ENCODE assay signal across 22 cellular contexts in genomic region chr1:60052634-60053033, GRCh38. TPM values are rescaled to one million over a fixed set of nuclear protein-coding genes. Genes with fewer than 3 reads are reported as not detected.
DNase-seq lines count a peak whose midpoint lies in the region; ATAC-seq and TF ChIP-seq lines count a peak whose summit lies in the region.
"Had no signal": no experiment of that assay in that cellular context is flagged by ENCODE, and none has a peak within 500 bp of the region (broad histone marks: within the 10 kb centered on the region; RNA-seq: fewer than 3 reads in every experiment).

No MANE protein-coding gene starts in this region.

- no peaks in the 10 kb centered on the region for H3K27me3 ChIP-seq in MM.1S (replicated peaks; ENCODE audit: insufficient read depth, low read length)
- H3K27me3 ChIP-seq: BLaER1 treated with 17β-estradiol and CSF1 and Interleukin-3, amounts not matched to agents 10 nM and 100 nM; SJCRH30 had no signal

- no peaks in the 10 kb centered on the region for H3K9me3 ChIP-seq in MM.1S (replicated peaks; ENCODE audit: insufficient read depth, low read length)

- H3K36me3 ChIP-seq in MM.1S (replicated peaks; ENCODE audit: insufficient read depth, low read length) = no peaks in the 10 kb centered on the region
- H3K36me3 ChIP-seq: BLaER1 treated with 17β-estradiol and CSF1 and Interleukin-3, amounts not matched to agents 10 nM and 100 nM; SJCRH30 had no signal

- H3K4me1 ChIP-seq in MM.1S (ENCODE audit: low read length) = no peaks in the 10 kb centered on the region
- H3K4me1 ChIP-seq: SJCRH30 had no signal

- no peak overlapping the region for H3K4me2 ChIP-seq in MM.1S (ENCODE audit: low read depth, low read length)
- H3K4me2 ChIP-seq: BLaER1 treated with 17β-estradiol and CSF1 and Interleukin-3, amounts not matched to agents 10 nM and 100 nM had no signal

- H3K27ac ChIP-seq in MM.1S (ENCODE audit: low read length) = no peak overlapping the region
- H3K27ac ChIP-seq: BLaER1 treated with 17β-estradiol and CSF1 and Interleukin-3, amounts not matched to agents 10 nM and 100 nM; HL-60; SJCRH30 had no signal

- no peaks in the 10 kb centered on the region for H3K9me2 ChIP-seq in MM.1S (replicated peaks; ENCODE audit: insufficient read depth, low read length)

- H4K20me1 ChIP-seq in MM.1S (ENCODE audit: insufficient read depth, low read length) = no peaks in the 10 kb centered on the region
- H4K20me1 ChIP-seq: BLaER1 treated with 17β-estradiol and CSF1 and Interleukin-3, amounts not matched to agents 10 nM and 100 nM had no signal

- no peak overlapping the region for H3K4me3 ChIP-seq in MM.1S (ENCODE audit: low read length)
- H3K4me3 ChIP-seq: BLaER1 treated with 17β-estradiol and CSF1 and Interleukin-3, amounts not matched to agents 10 nM and 100 nM; SJCRH30 had no signal

- H3K9ac ChIP-seq in MM.1S (ENCODE audit: low read length) = no peak overlapping the region
- H3K9ac ChIP-seq: BLaER1 treated with 17β-estradiol and CSF1 and Interleukin-3, amounts not matched to agents 10 nM and 100 nM had no signal

- H2AFZ ChIP-seq in MM.1S (ENCODE audit: low read length) = no peak overlapping the region

- no peak for ATAC-seq in left lobe of liver
- ATAC-seq: CD8-positive, alpha-beta T cell had no signal

- DNase-seq in Ammon's horn (ENCODE audit: low spot score) (peak; percentile 55), DMS 273 treated with DMSO at 0.1 percent for 48 hours (lab: John Stamatoyannopoulos, UW) (peak; percentile 99), NCI-H69 (lab: John Stamatoyannopoulos, UW) (peak; percentile 65), iPS-NIHi7 (ENCODE audit: extremely low spot score) (peak; percentile 17), MM.1S (no peak), NCI-H226 (no peak), left lobe of liver (ENCODE audit: low spot score) (no peak), activated T-cell treated with anti-CD3 and anti-CD28 coated beads for 4 hours (no peak)
- DNase-seq: CD8-positive, alpha-beta T cell; DMS53; EL; GF-D8; KBM-7; NCI-H1092 treated with DMSO at 0.1 percent for 48 hours; NCI-H1436 treated with DMSO at 0.1 percent for 48 hours; NCI-H2081 treated with DMSO at 0.1 percent for 48 hours; OCI-M1; SJCRH30 had no signal

- H3F3A ChIP-seq in MM.1S (ENCODE audit: insufficient read depth, low read length) = no peaks in the 10 kb centered on the region

- no peaks in the 10 kb centered on the region for H3K79me2 ChIP-seq in MM.1S (ENCODE audit: low read length)

- TF ChIP-seq CTCF in MM.1S (IDR thresholded peaks at IDR 0.05; ENCODE audit: low read length) = no peak

RNA-seq across cellular contexts. Expression of gene C1orf87, which starts 20.9 kb away (rescaled TPM):
- not detected for total RNA-seq in left lobe of liver
- total RNA-seq: CD8-positive, alpha-beta T cell; HT-29; NCI-H460; SJCRH30 had no signal

Comparison
In these comparisons a context has a peak if more than half of its experiments do, and no peak if none do; other contexts are left out.
1. DNase-seq: peak in Ammon's horn (single experiment), DMS 273 treated with DMSO at 0.1 percent for 48 hours (single experiment), NCI-H69 (single experiment) and iPS-NIHi7 (single experiment); none in MM.1S (single experiment), NCI-H226 (single experiment), left lobe of liver (single experiment) and activated T-cell treated with anti-CD3 and anti-CD28 coated beads for 4 hours (single experiment).